Comparison of ENCODE assay signal across 8 cellular contexts in genomic region chrX:46686003-46686645, GRCh38.
A peak's percentile ranks its signal among the peaks of the same experiment; 100 is the strongest.
DNase-seq lines count a peak whose midpoint lies in the region; TF ChIP-seq lines count a peak whose summit lies in the region.

No MANE protein-coding gene starts in this region.

- H3K4me1 ChIP-seq in osteoblast (ENCODE audit: insufficient read depth, low read length), result no peaks in the 10 kb centered on the region

- H3K9me3 ChIP-seq in osteoblast (ENCODE audit: low read depth, low read length), result no peaks in the 10 kb centered on the region

- H3K27ac ChIP-seq in osteoblast (ENCODE audit: low read depth, low read length), result no peak overlapping the region

- H2AFZ ChIP-seq in osteoblast (ENCODE audit: low read length), result no peak overlapping the region

- H3K27me3 Mint-ChIP-seq in activated CD4-positive, alpha-beta T cell treated with anti-CD3 and anti-CD28 coated beads, Interleukin-2, amount 10 ng/mL, durations not matched to agents 24 days and 14 days, result no peaks in the 10 kb centered on the region

- H3K9me3 Mint-ChIP-seq in activated CD4-positive, alpha-beta T cell treated with anti-CD3 and anti-CD28 coated beads, Interleukin-2, amount 10 ng/mL, durations not matched to agents 24 days and 14 days, result no peaks in the 10 kb centered on the region

- H3K27ac Mint-ChIP-seq in activated CD4-positive, alpha-beta T cell treated with anti-CD3 and anti-CD28 coated beads, Interleukin-2, amount 10 ng/mL, durations not matched to agents 24 days and 14 days, result no peak overlapping the region

- H3K4me2 ChIP-seq in osteoblast (ENCODE audit: insufficient read depth, low read length), result no peak overlapping the region

- DNase-seq in AG10803 (ENCODE audit: low read depth) (peak; percentile 56), M059J (ENCODE audit: low read depth) (peak; percentile 41), fibroblast of gingiva (ENCODE audit: low read depth) (peak; percentile 54), osteoblast (ENCODE audit: insufficient read length, low spot score, missing footprints) (no peak), NCI-H1436 treated with DMSO at 0.1 percent for 48 hours (lab: John Stamatoyannopoulos, UW) (no peak), NCI-H2107 (lab: John Stamatoyannopoulos, UW) (no peak)
- DNase-seq in activated CD4-positive, alpha-beta T cell treated with anti-CD3 and anti-CD28 coated beads, Interleukin-2, amount 10 ng/mL, durations not matched to agents 24 days and 14 days, result peak; percentile 79

- intact Hi-C loops in activated CD4-positive, alpha-beta T cell treated with anti-CD3 and anti-CD28 coated beads, Interleukin-2, amount 10 ng/mL, durations not matched to agents 24 days and 14 days (cut with micrococcal nuclease), result loop anchor here (5.0 kb wide), 1 partner anchor 304 kb away; no protein-coding TSS in a partner anchor

- H3K36me3 Mint-ChIP-seq in activated CD4-positive, alpha-beta T cell treated with anti-CD3 and anti-CD28 coated beads, Interleukin-2, amount 10 ng/mL, durations not matched to agents 24 days and 14 days (ENCODE audit: low read depth), result peaks cover 8% of the 10 kb centered on the region

- H3K36me3 ChIP-seq in osteoblast (ENCODE audit: insufficient read depth, low read length), result no peaks in the 10 kb centered on the region

- H3K79me2 ChIP-seq in osteoblast (ENCODE audit: insufficient read depth, low read length), result peaks cover 10% of the 10 kb centered on the region

- TF ChIP-seq CTCF in AG10803 (conservative IDR thresholded peaks at IDR 0.05; ENCODE audit: low read length) (peak; percentile 60), GM12872 (IDR thresholded peaks at IDR 0.05; ENCODE audit: insufficient read depth, low read depth, low read length) (peak; percentile 53), osteoblast (IDR thresholded peaks at IDR 0.05; ENCODE audit: extremely low read depth, low read depth, low read length) (peak; percentile 80)

- H3K27me3 ChIP-seq in osteoblast (ENCODE audit: insufficient read depth, low read length), result peaks cover 4% of the 10 kb centered on the region

- H3K4me1 Mint-ChIP-seq in activated CD4-positive, alpha-beta T cell treated with anti-CD3 and anti-CD28 coated beads, Interleukin-2, amount 10 ng/mL, durations not matched to agents 24 days and 14 days, result peaks cover 19% of the 10 kb centered on the region

- H3K4me3 ChIP-seq in AG10803 (ENCODE audit: low read length) (no peak overlapping the region), osteoblast (ENCODE audit: insufficient read depth, low read length) (no peak overlapping the region)

- no peaks in the 10 kb centered on the region for H4K20me1 ChIP-seq in osteoblast (ENCODE audit: insufficient read depth, low read length)

- H3K4me3 Mint-ChIP-seq in activated CD4-positive, alpha-beta T cell treated with anti-CD3 and anti-CD28 coated beads, Interleukin-2, amount 10 ng/mL, durations not matched to agents 24 days and 14 days, result no peak overlapping the region

Comparison
In these comparisons a context has a peak if more than half of its experiments do, and no peak if none do; other contexts are left out.
1. DNase-seq: peak in AG10803 (single experiment), M059J (single experiment), activated CD4-positive, alpha-beta T cell treated with anti-CD3 and anti-CD28 coated beads, Interleukin-2, amount 10 ng/mL, durations not matched to agents 24 days and 14 days (single experiment) and fibroblast of gingiva (single experiment); none in osteoblast (single experiment), NCI-H1436 treated with DMSO at 0.1 percent for 48 hours (single experiment) and NCI-H2107 (single experiment).
2. Peak in every context shown above with its lines, with median percentiles within 50 percentile points of each other: CTCF ChIP-seq.